ENCODE assay signal across 1 cellular context in the genomic region with DNA sequence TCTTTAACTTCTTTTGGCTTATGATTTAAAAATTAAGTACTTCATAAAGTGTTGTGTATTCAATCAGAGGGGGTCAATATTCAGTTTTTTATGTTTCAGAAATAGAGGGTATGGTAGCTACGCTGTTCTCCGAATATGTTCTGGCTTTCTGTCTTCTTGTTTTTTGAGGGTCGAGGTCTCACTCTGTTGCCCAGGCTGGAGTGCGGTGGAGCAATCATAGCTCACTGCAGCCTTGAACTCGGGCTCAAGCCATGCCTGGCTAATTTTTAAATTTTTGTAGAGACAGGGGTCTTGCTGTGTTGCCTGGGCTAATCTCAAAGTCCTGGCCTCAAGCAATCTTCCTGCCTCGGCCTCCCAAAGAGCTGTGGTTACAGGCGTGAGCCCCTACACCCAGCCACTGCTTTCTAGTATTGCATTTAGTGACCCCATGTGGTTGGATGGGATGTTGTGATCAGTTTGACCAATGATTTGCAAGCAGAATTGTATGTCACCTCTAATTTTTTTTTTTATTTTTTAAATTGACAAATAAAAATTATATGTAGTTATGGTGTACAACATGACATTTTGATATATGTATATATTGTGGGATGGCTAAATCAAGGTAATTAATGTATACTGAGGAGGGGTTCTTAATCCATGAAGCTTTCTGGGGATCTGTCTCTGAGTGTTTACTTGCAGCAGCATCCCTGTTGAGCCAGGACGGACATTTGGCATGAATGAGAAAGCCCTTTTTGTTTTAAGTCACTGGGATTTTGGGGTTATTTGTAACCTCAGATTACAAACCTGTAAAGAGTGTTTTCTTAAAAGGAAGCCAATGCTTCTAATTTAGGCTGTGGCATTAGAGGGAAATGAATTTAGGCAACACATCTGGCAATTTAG.
TF ChIP-seq lines count a peak whose summit lies in the region.

No MANE protein-coding gene starts in this region.

TF ChIP-seq in SK-N-SH, 30 proteins besides CTCF, POLR2A, EP300 and RAD21 (continued from another document):
- TF ChIP-seq, protein P1, sequence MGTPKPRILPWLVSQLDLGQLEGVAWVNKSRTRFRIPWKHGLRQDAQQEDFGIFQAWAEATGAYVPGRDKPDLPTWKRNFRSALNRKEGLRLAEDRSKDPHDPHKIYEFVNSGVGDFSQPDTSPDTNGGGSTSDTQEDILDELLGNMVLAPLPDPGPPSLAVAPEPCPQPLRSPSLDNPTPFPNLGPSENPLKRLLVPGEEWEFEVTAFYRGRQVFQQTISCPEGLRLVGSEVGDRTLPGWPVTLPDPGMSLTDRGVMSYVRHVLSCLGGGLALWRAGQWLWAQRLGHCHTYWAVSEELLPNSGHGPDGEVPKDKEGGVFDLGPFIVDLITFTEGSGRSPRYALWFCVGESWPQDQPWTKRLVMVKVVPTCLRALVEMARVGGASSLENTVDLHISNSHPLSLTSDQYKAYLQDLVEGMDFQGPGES (IDR thresholded peaks at IDR 0.05; ENCODE audit: low read depth, low read length): no peak
- TF ChIP-seq, protein P2, sequence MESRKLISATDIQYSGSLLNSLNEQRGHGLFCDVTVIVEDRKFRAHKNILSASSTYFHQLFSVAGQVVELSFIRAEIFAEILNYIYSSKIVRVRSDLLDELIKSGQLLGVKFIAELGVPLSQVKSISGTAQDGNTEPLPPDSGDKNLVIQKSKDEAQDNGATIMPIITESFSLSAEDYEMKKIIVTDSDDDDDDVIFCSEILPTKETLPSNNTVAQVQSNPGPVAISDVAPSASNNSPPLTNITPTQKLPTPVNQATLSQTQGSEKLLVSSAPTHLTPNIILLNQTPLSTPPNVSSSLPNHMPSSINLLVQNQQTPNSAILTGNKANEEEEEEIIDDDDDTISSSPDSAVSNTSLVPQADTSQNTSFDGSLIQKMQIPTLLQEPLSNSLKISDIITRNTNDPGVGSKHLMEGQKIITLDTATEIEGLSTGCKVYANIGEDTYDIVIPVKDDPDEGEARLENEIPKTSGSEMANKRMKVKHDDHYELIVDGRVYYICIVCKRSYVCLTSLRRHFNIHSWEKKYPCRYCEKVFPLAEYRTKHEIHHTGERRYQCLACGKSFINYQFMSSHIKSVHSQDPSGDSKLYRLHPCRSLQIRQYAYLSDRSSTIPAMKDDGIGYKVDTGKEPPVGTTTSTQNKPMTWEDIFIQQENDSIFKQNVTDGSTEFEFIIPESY (IDR thresholded peaks at IDR 0.05; ENCODE audit: borderline replicate concordance, low read depth): no peak
